Comparison of ENCODE assay signal across 10 cellular contexts in genomic region chr1:109821221-109821669, GRCh38. TPM values are rescaled to one million over a fixed set of nuclear protein-coding genes. Genes with fewer than 3 reads are reported as not detected.
DNase-seq lines count a peak whose midpoint lies in the region; ATAC-seq, FAIRE-seq and TF ChIP-seq lines count a peak whose summit lies in the region.
"Had no signal": no experiment of that assay in that cellular context is flagged by ENCODE, and none has a peak within 500 bp of the region (broad histone marks: within the 10 kb centered on the region; RNA-seq: fewer than 3 reads in every experiment).

No MANE protein-coding gene starts in this region.

- CTCF ChIA-PET in AG04450 (lab: Charles Lee), result no interaction called here

- H3K36me3 ChIP-seq in ascending aorta, result no peaks in the 10 kb centered on the region

- TF ChIP-seq CTCF in AG04450 (IDR thresholded peaks at IDR 0.05; ENCODE audit: low read depth, low read length) (no peak), ascending aorta (IDR thresholded peaks at IDR 0.05) (no peak)

- ATAC-seq in HG02885 (IDR thresholded peaks at IDR 0.05; ENCODE audit: poor library complexity, unreplicated experiment) (no peak), HG02623 (IDR thresholded peaks at IDR 0.05; ENCODE audit: unreplicated experiment) (no peak)

- peak; percentile 83 for DNase-seq in AG04450 (ENCODE audit: low read depth, low spot score)
- peak; percentile 68 for DNase-seq in HTR-8/SVneo (ENCODE audit: insufficient read length, low spot score)
- DNase-seq in ascending aorta (ENCODE audit: low spot score in 2 of 2), result peak; percentile 92 to 96
- peak; percentile 87 for DNase-seq in kidney tubule cell (ENCODE audit: low spot score)
- no peak for DNase-seq in NCI-H1105 treated with DMSO at 0.1 percent for 48 hours (lab: John Stamatoyannopoulos, UW)
- DNase-seq in NCI-H1436 (lab: John Stamatoyannopoulos, UW), result no peak
- DNase-seq: activated T-cell treated with anti-CD3 and anti-CD28 coated beads, Interleukin-2, amount 50 U/mL, for 4 hours had no signal

- no peak for FAIRE-seq in HTR-8/SVneo (lab: Jason Lieb, UNC)
- FAIRE-seq: GM18507 had no signal

- H3K4me1 ChIP-seq in ascending aorta, result peaks cover 26 to 53% of the 10 kb centered on the region in 2 donors

- peaks cover under 1% of the 10 kb centered on the region for H3K9me3 ChIP-seq in AG04450 (ENCODE audit: control insufficient read depth, insufficient read depth, low read length)
- no peaks in the 10 kb centered on the region for H3K9me3 ChIP-seq in ascending aorta

- intact Hi-C loops in ascending aorta (cut with DNase I), result no loop called here

- POLR2A ChIA-PET in AG04450 (lab: Yijun Ruan, JAX), result interaction anchor here (0.7 kb wide), 2 partner anchors 56 to 70 kb away, joined by 3 read pairs; no protein-coding TSS in a partner anchor

- H3K4me3 ChIP-seq in AG04450 (ENCODE audit: low read depth, low read length) (no peak overlapping the region), ascending aorta (no peak overlapping the region)

- no peaks in the 10 kb centered on the region for H3K27me3 ChIP-seq in AG04450 (ENCODE audit: control insufficient read depth, insufficient read depth, low read length)
- no peaks in the 10 kb centered on the region for H3K27me3 ChIP-seq in ascending aorta

- peak overlapping the region; percentile 65 for H3K27ac ChIP-seq in AG04450 (ENCODE audit: low read depth, low read length)
- H3K27ac ChIP-seq in ascending aorta, result peak overlapping the region; percentile 83 to 94

RNA-seq across cellular contexts. Expression of gene EPS8L3, which starts 57.5 kb away (rescaled TPM):
- polyA plus RNA-seq in AG04450 (2011; rRNA removed), result not detected in 2 replicates
- polyA minus RNA-seq in AG04450 (2011; rRNA and poly(A)+ RNA removed), result not detected in 2 replicates
- total RNA-seq in ascending aorta, result not detected
- total RNA-seq: activated T-cell treated with anti-CD3 and anti-CD28 coated beads, Interleukin-2, amount 50 U/mL, for 4 hours had no signal

Comparison
In these comparisons a context has a peak if more than half of its experiments do, and no peak if none do; other contexts are left out.
1. DNase-seq: peak in AG04450 (single experiment), HTR-8/SVneo (single experiment), ascending aorta (2 of 2) and kidney tubule cell (single experiment); none in NCI-H1105 treated with DMSO at 0.1 percent for 48 hours (single experiment) and NCI-H1436 (single experiment).